19 cellular contexts compared by ENCODE assay signal in genomic region chr6:148779142-148779562, GRCh38. TPM values are rescaled to one million over a fixed set of nuclear protein-coding genes. Genes with fewer than 3 reads are reported as not detected.
DNase-seq lines count a peak whose midpoint lies in the region; ATAC-seq and TF ChIP-seq lines count a peak whose summit lies in the region.
"Had no signal": no experiment of that assay in that cellular context is flagged by ENCODE, and none has a peak within 500 bp of the region (broad histone marks: within the 10 kb centered on the region; RNA-seq: fewer than 3 reads in every experiment).

No MANE protein-coding gene starts in this region.

- no peak for DNase-seq in activated naive CD4-positive, alpha-beta T cell treated with anti-CD3 and anti-CD28 coated beads for 36 hours
- no peak for DNase-seq in activated naive CD4-positive, alpha-beta T cell treated with Interleukin-2 at 50 U/mL for 16 hours
- DNase-seq in adipocyte (ENCODE audit: low read depth) (peak; percentile 77), iris pigment epithelial cell (ENCODE audit: low read depth) (peak; percentile 41), thyroid gland (no peak), type B pancreatic cell (ENCODE audit: extremely low spot score, unreplicated experiment) (no peak), NCI-H748 (lab: John Stamatoyannopoulos, UW; ENCODE audit: unreplicated experiment) (no peak)
- DNase-seq in effector memory CD8-positive, alpha-beta T cell, result no peak
- DNase-seq: activated CD4-positive, alpha-beta T cell treated with anti-CD3 and anti-CD28 coated beads for 48 hours; activated T-cell treated with anti-CD3 and anti-CD28 coated beads for 4 hours; brain microvascular endothelial cell; effector CD4-positive, alpha-beta T cell; foreskin melanocyte; HCEC 1CT; mammary epithelial cell; stimulated activated CD4-positive, alpha-beta T cell treated with anti-CD3 and anti-CD28 coated beads, Interleukin-4, amount 100 ng/mL, for 4 hours; T-helper 9 cell had no signal

- H3K9me3 Mint-ChIP-seq in activated naive CD4-positive, alpha-beta T cell treated with anti-CD3 and anti-CD28 coated beads for 36 hours, result peaks cover 2% of the 10 kb centered on the region
- H3K9me3 Mint-ChIP-seq in type B pancreatic cell, result no peaks in the 10 kb centered on the region
- no peaks in the 10 kb centered on the region for H3K9me3 Mint-ChIP-seq in effector memory CD8-positive, alpha-beta T cell
- H3K9me3 Mint-ChIP-seq: activated naive CD4-positive, alpha-beta T cell treated with anti-CD3 and anti-CD28 coated beads, Interleukin-2, amount 50 U/mL, for 72 hours had no signal

- peak overlapping the region; percentile 13 for H3K27ac Mint-ChIP-seq in activated naive CD4-positive, alpha-beta T cell treated with anti-CD3 and anti-CD28 coated beads for 36 hours
- no peak overlapping the region for H3K27ac Mint-ChIP-seq in type B pancreatic cell
- H3K27ac Mint-ChIP-seq in effector memory CD8-positive, alpha-beta T cell, result peak overlapping the region in 1 of 2 donors; percentile 63
- H3K27ac Mint-ChIP-seq: activated naive CD4-positive, alpha-beta T cell treated with anti-CD3 and anti-CD28 coated beads, Interleukin-2, amount 50 U/mL, for 72 hours had no signal

- H3K9me3 ChIP-seq in adipocyte (ENCODE audit: control insufficient read depth, low read length) (no peaks in the 10 kb centered on the region), thyroid gland (no peaks in the 10 kb centered on the region)

- no peak for ATAC-seq in effector memory CD8-positive, alpha-beta T cell (replicated peaks)
- ATAC-seq: activated naive CD4-positive, alpha-beta T cell treated with anti-CD3 and anti-CD28 coated beads, Interleukin-2, amount 50 U/mL, for 72 hours; GM12878 had no signal

- no peak overlapping the region for H3K4me3 Mint-ChIP-seq in activated naive CD4-positive, alpha-beta T cell treated with anti-CD3 and anti-CD28 coated beads for 36 hours
- no peak overlapping the region for H3K4me3 Mint-ChIP-seq in type B pancreatic cell
- H3K4me3 Mint-ChIP-seq in effector memory CD8-positive, alpha-beta T cell, result no peak overlapping the region

- no peak for TF ChIP-seq CTCF in thyroid gland (IDR thresholded peaks at IDR 0.05)
- TF ChIP-seq CTCF in type B pancreatic cell (conservative IDR thresholded peaks at IDR 0.05), result no peak

- intact Hi-C loops in activated naive CD4-positive, alpha-beta T cell treated with anti-CD3 and anti-CD28 coated beads for 36 hours (cut with micrococcal nuclease), result no loop called here
- intact Hi-C loops in thyroid gland (cut with DNase I), result no loop called here

- H3K36me3 ChIP-seq in adipocyte (ENCODE audit: control insufficient read depth, insufficient read depth, low read length, severe bottlenecking), result no peaks in the 10 kb centered on the region
- no peaks in the 10 kb centered on the region for H3K36me3 ChIP-seq in thyroid gland
- H3K36me3 ChIP-seq: brain microvascular endothelial cell had no signal

- TF ChIP-seq POLR2A in thyroid gland (IDR thresholded peaks at IDR 0.05), result no peak

- H3K27me3 ChIP-seq in adipocyte (replicated peaks; ENCODE audit: control insufficient read depth, insufficient read depth, low read length), result no peaks in the 10 kb centered on the region
- no peaks in the 10 kb centered on the region for H3K27me3 ChIP-seq in thyroid gland
- H3K27me3 ChIP-seq: brain microvascular endothelial cell had no signal

- H3K4me1 Mint-ChIP-seq in activated naive CD4-positive, alpha-beta T cell treated with anti-CD3 and anti-CD28 coated beads for 36 hours (ENCODE audit: low read depth), result peaks cover 8% of the 10 kb centered on the region
- H3K4me1 Mint-ChIP-seq in type B pancreatic cell (ENCODE audit: unreplicated experiment), result peaks cover 13% of the 10 kb centered on the region
- peaks cover 13 to 25% of the 10 kb centered on the region in 2 donors for H3K4me1 Mint-ChIP-seq in effector memory CD8-positive, alpha-beta T cell (ENCODE audit: low read depth in 2 of 2)

- peak overlapping the region; percentile 23 to 85 (median 80) for H3K27ac ChIP-seq in thyroid gland
- H3K27ac ChIP-seq: brain microvascular endothelial cell had no signal

- no peak overlapping the region for H3K4me3 ChIP-seq in adipocyte (ENCODE audit: low read length)
- H3K4me3 ChIP-seq in thyroid gland (replicated peaks in 1 of 3), result no peak overlapping the region
- H3K4me3 ChIP-seq: GM12878 had no signal

- WGBS in thyroid gland, 2 donors, result 60 to 64% methylated on average over 6 of the region's 6 CpGs

- H3K4me1 ChIP-seq in adipocyte (ENCODE audit: control insufficient read depth, insufficient read depth, low read length) (peaks cover 22% of the 10 kb centered on the region), thyroid gland (peaks cover 57 to 76% of the 10 kb centered on the region in 2 donors)

- CTCF ChIA-PET in activated naive CD4-positive, alpha-beta T cell treated with anti-CD3 and anti-CD28 coated beads for 36 hours (lab: Charles Lee), result interaction anchor here (0.7 kb wide), 1 partner anchor 13 kb away, joined by 5 read pairs; no protein-coding TSS in a partner anchor

- peaks cover 2% of the 10 kb centered on the region for H3K27me3 Mint-ChIP-seq in activated naive CD4-positive, alpha-beta T cell treated with anti-CD3 and anti-CD28 coated beads for 36 hours (ENCODE audit: low read depth)
- no peaks in the 10 kb centered on the region for H3K27me3 Mint-ChIP-seq in type B pancreatic cell
- H3K27me3 Mint-ChIP-seq in effector memory CD8-positive, alpha-beta T cell, result no peaks in the 10 kb centered on the region

- H3K9ac ChIP-seq in adipocyte (ENCODE audit: low read length), result no peak overlapping the region

- no peaks in the 10 kb centered on the region for H3K36me3 Mint-ChIP-seq in activated naive CD4-positive, alpha-beta T cell treated with anti-CD3 and anti-CD28 coated beads for 36 hours (ENCODE audit: low read depth)
- H3K36me3 Mint-ChIP-seq in type B pancreatic cell, result peaks cover 3% of the 10 kb centered on the region
- H3K36me3 Mint-ChIP-seq in effector memory CD8-positive, alpha-beta T cell (ENCODE audit: insufficient read depth), result no peaks in the 10 kb centered on the region
- H3K36me3 Mint-ChIP-seq: activated naive CD4-positive, alpha-beta T cell treated with anti-CD3 and anti-CD28 coated beads, Interleukin-2, amount 50 U/mL, for 72 hours had no signal

RNA-seq across cellular contexts. Expression of gene UST, which starts 32.3 kb away (rescaled TPM):
- under 1 TPM; 0.20 to 0.74 TPM for total RNA-seq in activated naive CD4-positive, alpha-beta T cell treated with anti-CD3 and anti-CD28 coated beads for 36 hours
- total RNA-seq in thyroid gland (10 to 100 TPM; 73.4 to 91.2 (median 81.4) TPM), type B pancreatic cell (ENCODE audit: low replicate concordance) (8.4 and 9.7 TPM in 2 replicates)

Comparison
In these comparisons a context has a peak if more than half of its experiments do, and no peak if none do; other contexts are left out.
1. DNase-seq: peak in adipocyte (single experiment) and iris pigment epithelial cell (single experiment); none in activated naive CD4-positive, alpha-beta T cell treated with anti-CD3 and anti-CD28 coated beads for 36 hours (single experiment), activated naive CD4-positive, alpha-beta T cell treated with Interleukin-2 at 50 U/mL for 16 hours (single experiment), thyroid gland (0 of 2), type B pancreatic cell (single experiment), NCI-H748 (single experiment) and effector memory CD8-positive, alpha-beta T cell (0 of 3).